8 cellular contexts compared by ENCODE assay signal in the genomic region with DNA sequence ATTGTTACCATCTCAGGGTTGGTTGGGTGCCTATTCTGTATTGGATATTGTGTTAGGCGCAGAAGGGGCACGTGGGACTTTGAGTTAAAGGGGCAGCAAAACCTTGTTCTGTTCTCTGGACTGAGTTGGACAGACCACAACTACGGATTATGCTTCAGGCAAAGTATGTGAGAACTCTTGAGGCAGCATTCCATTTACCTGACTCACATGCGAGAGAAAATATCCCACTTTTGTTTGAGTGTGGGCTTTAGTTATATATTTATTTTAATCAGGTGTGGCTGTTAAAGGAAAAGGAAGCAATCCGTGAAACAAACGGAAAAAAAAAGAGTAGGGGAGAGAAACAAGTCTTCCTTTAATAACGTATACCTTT. TPM values are rescaled to one million over a fixed set of nuclear protein-coding genes. Genes with fewer than 3 reads are reported as not detected.
DNase-seq lines count a peak whose midpoint lies in the region; ATAC-seq lines count a peak whose summit lies in the region.

No MANE protein-coding gene starts in this region.

- ATAC-seq in GM19395 (IDR thresholded peaks at IDR 0.05; ENCODE audit: unreplicated experiment) (peak; percentile 26), GM21381 (IDR thresholded peaks at IDR 0.05; ENCODE audit: unreplicated experiment) (no peak)

- no peak overlapping the region for H3K27ac ChIP-seq in ectodermal cell (ENCODE audit: insufficient read depth, low read depth, low read length, poor library complexity, severe bottlenecking)

- no peaks in the 10 kb centered on the region for H3K36me3 ChIP-seq in ectodermal cell (ENCODE audit: control insufficient read depth, insufficient read depth, low read length)

- WGBS in ectodermal cell, 2 experiments: 20 to 28% methylated on average over 7 of the region's 7 CpGs

- peak overlapping the region; percentile 71 for H3K4me3 ChIP-seq in ectodermal cell (ENCODE audit: insufficient read depth, low read depth, low read length)

- DNase-seq in OCI-M1 (lab: John Stamatoyannopoulos, UW) (peak; percentile 45), mucosa of gallbladder (ENCODE audit: low spot score) (peak; percentile 19), DMS 273 treated with DMSO at 0.1 percent for 48 hours (lab: John Stamatoyannopoulos, UW) (no peak), NK-92 (lab: John Stamatoyannopoulos, UW; ENCODE audit: unreplicated experiment) (no peak), SK-N-DZ (ENCODE audit: low spot score) (no peak)

- H3K4me1 ChIP-seq in ectodermal cell (ENCODE audit: control insufficient read depth, insufficient read depth, low read length): peaks cover 5% of the 10 kb centered on the region

- peaks cover 15% of the 10 kb centered on the region for H3K27me3 ChIP-seq in ectodermal cell (ENCODE audit: control insufficient read depth, insufficient read depth, low read length, poor library complexity, severe bottlenecking)

- no peaks in the 10 kb centered on the region for H3K9me3 ChIP-seq in ectodermal cell (ENCODE audit: control insufficient read depth, low read length)

RNA-seq across cellular contexts. Expression of a gene that starts 0.6 kb away (rescaled TPM):
- 11.9 TPM for polyA plus RNA-seq in ectodermal cell (2013, experiment 1 of 4)
- 10.9 TPM for polyA plus RNA-seq in ectodermal cell (2013, experiment 2 of 4)
- polyA plus RNA-seq in ectodermal cell (2013, experiment 3 of 4): 9.6 TPM
- 11.5 TPM for polyA plus RNA-seq in ectodermal cell (2013, experiment 4 of 4)
- 81.0 TPM for total RNA-seq in mucosa of gallbladder
- 3.0 and 6.3 TPM in 2 replicates for polyA plus RNA-seq in SK-N-DZ (2014; cell fraction: cytosol; rRNA removed)
- polyA plus RNA-seq in SK-N-DZ (2014; cell fraction: nucleus; rRNA removed): 1.5 and 3.8 TPM in 2 replicates

RNA-seq across cellular contexts. Expression of a gene that starts 17.0 kb away (rescaled TPM):
- polyA plus RNA-seq in ectodermal cell (2013, experiment 1 of 4): 22.9 TPM
- polyA plus RNA-seq in ectodermal cell (2013, experiment 2 of 4): 28.1 TPM
- 17.1 TPM for polyA plus RNA-seq in ectodermal cell (2013, experiment 3 of 4)
- 20.8 TPM for polyA plus RNA-seq in ectodermal cell (2013, experiment 4 of 4)
- 21.8 TPM for total RNA-seq in mucosa of gallbladder
- polyA plus RNA-seq in SK-N-DZ (2014; cell fraction: cytosol; rRNA removed): 13.4 and 18.3 TPM in 2 replicates
- 51.5 and 63.8 TPM in 2 replicates for polyA plus RNA-seq in SK-N-DZ (2014; cell fraction: nucleus; rRNA removed)

Comparison
In these comparisons a context has a peak if more than half of its experiments do, and no peak if none do; other contexts are left out.
1. DNase-seq: peak in OCI-M1 (single experiment) and mucosa of gallbladder (single experiment); none in DMS 273 treated with DMSO at 0.1 percent for 48 hours (single experiment), NK-92 (single experiment) and SK-N-DZ (single experiment).